Comparison of ENCODE assay signal across 10 cellular contexts in the genomic region with DNA sequence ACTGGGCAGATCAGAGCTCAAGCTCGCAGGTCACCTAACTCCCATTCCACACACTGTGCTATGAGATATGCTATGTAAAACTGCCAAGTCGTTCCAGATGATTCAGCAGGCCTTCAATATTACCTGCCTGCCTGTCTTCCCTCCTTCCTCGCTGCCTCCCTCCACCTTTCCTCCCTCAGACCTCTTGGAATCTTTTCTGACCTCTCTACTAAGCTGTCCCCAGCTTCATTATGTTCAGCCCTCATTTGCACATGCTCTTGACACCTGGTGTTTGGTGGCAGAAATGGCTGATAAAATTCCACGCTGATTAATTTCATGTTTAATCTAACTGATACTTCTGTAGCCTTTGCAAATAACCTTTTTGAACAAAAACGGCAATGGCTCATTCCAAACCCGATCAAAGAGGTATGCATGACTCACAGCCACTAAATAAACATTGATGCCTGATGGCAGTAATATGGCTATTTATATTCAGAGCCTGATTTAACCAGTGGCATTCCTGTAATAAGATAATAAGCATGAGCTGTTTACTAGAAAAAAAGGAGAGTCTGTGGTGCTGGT.
DNase-seq lines count a peak whose midpoint lies in the region; ATAC-seq, FAIRE-seq and TF ChIP-seq lines count a peak whose summit lies in the region.
"Had no signal": no experiment of that assay in that cellular context is flagged by ENCODE, and none has a peak within 500 bp of the region (broad histone marks: within the 10 kb centered on the region; RNA-seq: fewer than 3 reads in every experiment).

No MANE protein-coding gene starts in this region.

- no peak overlapping the region for H3K4me3 ChIP-seq in heart left ventricle

- H3K4me3 Mint-ChIP-seq in activated naive CD8-positive, alpha-beta T cell treated with anti-CD3 and anti-CD28 coated beads for 36 hours, result no peak overlapping the region
- H3K4me3 Mint-ChIP-seq: CD8-positive, alpha-beta memory T cell had no signal

- H3K4me1 ChIP-seq in heart left ventricle, result peaks cover 0 to 44% (median 11%) of the 10 kb centered on the region in 12 donors

- no peaks in the 10 kb centered on the region for H3K36me3 ChIP-seq in heart left ventricle

- FAIRE-seq in urothelium cell line (lab: Jason Lieb, UNC), result no peak

- no peak for TF ChIP-seq POLR2A in heart left ventricle (IDR thresholded peaks at IDR 0.05)

- no peaks in the 10 kb centered on the region for H3K9me3 ChIP-seq in heart left ventricle

- no peak overlapping the region for H3K27ac Mint-ChIP-seq in activated naive CD8-positive, alpha-beta T cell treated with anti-CD3 and anti-CD28 coated beads for 36 hours

- ATAC-seq in Right ventricle myocardium inferior, result peak; percentile 66
- peak; percentile 67 to 81 (median 80) for ATAC-seq in heart left ventricle
- no peak for ATAC-seq in GM18511 (IDR thresholded peaks at IDR 0.05; ENCODE audit: unreplicated experiment)

- H3K36me3 Mint-ChIP-seq in activated naive CD8-positive, alpha-beta T cell treated with anti-CD3 and anti-CD28 coated beads for 36 hours, result no peaks in the 10 kb centered on the region
- H3K36me3 Mint-ChIP-seq: CD8-positive, alpha-beta memory T cell had no signal

- TF ChIP-seq CTCF in heart left ventricle (IDR thresholded peaks at IDR 0.05), result no peak

- 34 to 40% (median 35%) methylated on average over 6 of the region's 6 CpGs for WGBS in heart left ventricle, 4 donors

- no peaks in the 10 kb centered on the region for H3K27me3 ChIP-seq in heart left ventricle

- peaks cover 11% of the 10 kb centered on the region for H3K27me3 Mint-ChIP-seq in activated naive CD8-positive, alpha-beta T cell treated with anti-CD3 and anti-CD28 coated beads for 36 hours

- intact Hi-C loops in Right ventricle myocardium inferior (cut with DNase I) (loop anchor here (1.0 to 5.0 kb wide), 3 partner anchors 21 to 129 kb away; a partner anchor contains a TSS), cardiac septum (cut with DNase I) (loop anchor here (1.0 to 5.0 kb wide), 4 partner anchors 21 to 129 kb away; a partner anchor contains a TSS), heart left ventricle (cut with DNase I) (loop anchor here in 2 of 10 donors (1.0 to 2.0 kb wide), 3 partner anchors 19 to 130 kb away; a partner anchor contains a TSS)

- H3K4me1 Mint-ChIP-seq in activated naive CD8-positive, alpha-beta T cell treated with anti-CD3 and anti-CD28 coated beads for 36 hours, result peaks cover 2% of the 10 kb centered on the region
- H3K4me1 Mint-ChIP-seq: CD8-positive, alpha-beta memory T cell had no signal

- peak overlapping the region; percentile 77 to 100 (median 92) for H3K27ac ChIP-seq in heart left ventricle

- H3K9me3 Mint-ChIP-seq in activated naive CD8-positive, alpha-beta T cell treated with anti-CD3 and anti-CD28 coated beads for 36 hours, result no peaks in the 10 kb centered on the region
- H3K9me3 Mint-ChIP-seq: CD8-positive, alpha-beta memory T cell had no signal

- no peak for DNase-seq in Right ventricle myocardium inferior (ENCODE audit: missing footprints)
- no peak for DNase-seq in cardiac septum (ENCODE audit: low spot score)
- DNase-seq in SHP77 treated with DMSO at 0.1 percent for 48 hours (lab: John Stamatoyannopoulos, UW), result peak; percentile 93
- DNase-seq in heart left ventricle, result no peak
- DNase-seq in urothelium cell line (ENCODE audit: low spot score), result peak; percentile 64
- no peak for DNase-seq in SKM-1 (lab: John Stamatoyannopoulos, UW; ENCODE audit: unreplicated experiment)
- DNase-seq in activated naive CD8-positive, alpha-beta T cell treated with anti-CD3 and anti-CD28 coated beads for 36 hours, result no peak
- DNase-seq: CD8-positive, alpha-beta memory T cell; midbrain had no signal

Comparison
In these comparisons a context has a peak if more than half of its experiments do, and no peak if none do; other contexts are left out.
1. DNase-seq: peak in SHP77 treated with DMSO at 0.1 percent for 48 hours (single experiment) and urothelium cell line (single experiment); none in Right ventricle myocardium inferior (single experiment), cardiac septum (single experiment), heart left ventricle (0 of 5), SKM-1 (single experiment) and activated naive CD8-positive, alpha-beta T cell treated with anti-CD3 and anti-CD28 coated beads for 36 hours (single experiment).